ENCODE assay signal across 1 cellular context in genomic region chr16:19844945-19845641, GRCh38.
TF ChIP-seq lines count a peak whose summit lies in the region.

No MANE protein-coding gene starts in this region.

TF ChIP-seq in K562, 482 proteins besides CTCF, POLR2A, EP300 and RAD21 (continued from another document and continues in another):
- TF ChIP-seq MGA (IDR thresholded peaks at IDR 0.05) (peak; percentile 22; the same call in 1 of the 2 replicates), CREM (IDR thresholded peaks at IDR 0.05; ENCODE audit: low read depth) (no peak), ZBTB40 (IDR thresholded peaks at IDR 0.05) (no peak), ZBTB40 (CRISPR knock-in tag; IDR thresholded peaks at IDR 0.05) (no peak), ZNF408 (CRISPR knock-in tag; IDR thresholded peaks at IDR 0.05; ENCODE audit: low read depth) (no peak), MEF2A (IDR thresholded peaks at IDR 0.05; ENCODE audit: control insufficient read depth, low read depth, low read length) (no peak), JUND (IDR thresholded peaks at IDR 0.05; ENCODE audit: borderline replicate concordance, low read depth, low read length) (0 out of 2 replicates have a peak, but pooled peaks have one; percentile 36), JUND (tag; IDR thresholded peaks at IDR 0.05; ENCODE audit: borderline replicate concordance, low read depth, low read length) (no peak; the same call in 2 of the 3 replicates), CHD7 (IDR thresholded peaks at IDR 0.05; ENCODE audit: low read depth, low read length) (no peak), FOSL1 (tag; conservative IDR thresholded peaks at IDR 0.05) (peak; percentile 82)
